9 cellular contexts compared by ENCODE assay signal in the genomic region with DNA sequence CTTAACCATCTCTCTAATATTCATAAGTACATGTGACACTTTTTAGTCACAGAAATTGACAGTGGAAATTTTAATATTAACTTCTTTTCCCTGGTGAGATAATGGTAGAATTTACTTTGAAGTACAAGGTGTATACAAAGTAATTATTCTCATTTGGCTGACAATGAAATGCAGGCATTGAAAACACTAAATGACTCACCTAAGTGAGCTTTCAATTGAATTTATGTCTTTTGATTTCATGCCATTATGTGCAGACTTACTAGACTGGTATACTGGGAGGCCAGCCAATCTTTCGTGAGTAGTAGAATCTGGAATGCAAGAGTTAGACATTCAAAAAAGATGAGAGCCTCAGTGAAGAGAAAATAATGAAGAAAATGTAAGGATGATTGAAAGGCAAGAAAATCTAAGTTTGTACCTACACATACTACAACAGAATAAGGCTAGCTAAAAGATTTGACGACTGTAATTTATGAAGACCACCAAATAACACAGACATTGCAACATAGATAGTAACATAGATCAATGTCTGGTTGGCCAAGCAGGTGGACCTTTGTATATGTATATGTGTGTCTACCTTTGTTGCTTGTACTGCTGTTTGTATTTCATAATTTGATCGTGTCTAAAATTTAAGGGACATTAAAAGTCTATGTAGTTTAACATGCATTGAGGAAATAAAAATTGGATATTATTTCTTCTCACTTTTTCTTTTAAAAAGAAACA.
DNase-seq lines count a peak whose midpoint lies in the region; ATAC-seq and TF ChIP-seq lines count a peak whose summit lies in the region.
"Had no signal": no experiment of that assay in that cellular context is flagged by ENCODE, and none has a peak within 500 bp of the region (broad histone marks: within the 10 kb centered on the region; RNA-seq: fewer than 3 reads in every experiment).

No MANE protein-coding gene starts in this region.

- H3K4me1 ChIP-seq in thoracic aorta (ENCODE audit: control insufficient read depth in 1 of 2, low read depth in 2 of 2): peaks cover 9 to 23% of the 10 kb centered on the region in 2 donors

- H3K9me3 ChIP-seq in thoracic aorta: no peaks in the 10 kb centered on the region

- no peaks in the 10 kb centered on the region for H3K9me3 Mint-ChIP-seq in HFFc6
- no peaks in the 10 kb centered on the region for H3K9me3 Mint-ChIP-seq in activated T-helper 2 cell treated with anti-CD3 and anti-CD28 coated beads, Interferon-gamma antibody, Interleukin-2, Interleukin-4, amounts not matched to agents 10 μg/mL and 5 μg/mL and 100 μg/mL, durations not matched to agents 14 hours and 24 hours and 36 hours

- peaks cover 53% of the 10 kb centered on the region for H3K36me3 Mint-ChIP-seq in HFFc6 (ENCODE audit: low read depth)
- H3K36me3 Mint-ChIP-seq in activated T-helper 2 cell treated with anti-CD3 and anti-CD28 coated beads, Interferon-gamma antibody, Interleukin-2, Interleukin-4, amounts not matched to agents 10 μg/mL and 5 μg/mL and 100 μg/mL, durations not matched to agents 14 hours and 24 hours and 36 hours (ENCODE audit: low read depth): peaks cover 46% of the 10 kb centered on the region

- H3K4me1 Mint-ChIP-seq in HFFc6 (ENCODE audit: low read depth): peaks cover 89% of the 10 kb centered on the region
- no peaks in the 10 kb centered on the region for H3K4me1 Mint-ChIP-seq in activated T-helper 2 cell treated with anti-CD3 and anti-CD28 coated beads, Interferon-gamma antibody, Interleukin-2, Interleukin-4, amounts not matched to agents 10 μg/mL and 5 μg/mL and 100 μg/mL, durations not matched to agents 14 hours and 24 hours and 36 hours (ENCODE audit: low read depth)

- no peak overlapping the region for H3K4me3 ChIP-seq in thoracic aorta

- intact Hi-C loops in activated T-helper 2 cell treated with anti-CD3 and anti-CD28 coated beads, Interferon-gamma antibody, Interleukin-2, Interleukin-4, amounts not matched to agents 10 μg/mL and 5 μg/mL and 100 μg/mL, durations not matched to agents 14 hours and 24 hours and 36 hours (cut with micrococcal nuclease): no loop called here

- no peak for TF ChIP-seq CTCF in HFFc6 (IDR thresholded peaks at IDR 0.05)
- TF ChIP-seq CTCF in thoracic aorta (IDR thresholded peaks at IDR 0.05): no peak

- peak overlapping the region; percentile 27 for H3K27ac Mint-ChIP-seq in HFFc6
- no peak overlapping the region for H3K27ac Mint-ChIP-seq in activated T-helper 2 cell treated with anti-CD3 and anti-CD28 coated beads, Interferon-gamma antibody, Interleukin-2, Interleukin-4, amounts not matched to agents 10 μg/mL and 5 μg/mL and 100 μg/mL, durations not matched to agents 14 hours and 24 hours and 36 hours

- H3K4me3 Mint-ChIP-seq in HFFc6: peak overlapping the region; percentile 18
- no peak overlapping the region for H3K4me3 Mint-ChIP-seq in activated T-helper 2 cell treated with anti-CD3 and anti-CD28 coated beads, Interferon-gamma antibody, Interleukin-2, Interleukin-4, amounts not matched to agents 10 μg/mL and 5 μg/mL and 100 μg/mL, durations not matched to agents 14 hours and 24 hours and 36 hours (ENCODE audit: low read depth)

- DNase-seq in HFFc6 (peak; percentile 96), RPMI7951 (ENCODE audit: low read depth) (peak; percentile 88), fibroblast of peridontal ligament (ENCODE audit: extremely low read depth) (peak; percentile 95), thoracic aorta (ENCODE audit: low spot score) (peak; percentile 65)
- DNase-seq in activated T-helper 2 cell treated with anti-CD3 and anti-CD28 coated beads, Interferon-gamma antibody, Interleukin-2, Interleukin-4, amounts not matched to agents 10 μg/mL and 5 μg/mL and 100 μg/mL, durations not matched to agents 14 hours and 24 hours and 36 hours (ENCODE audit: low spot score): no peak
- DNase-seq: left ventricle myocardium superior had no signal

- peaks cover 2% of the 10 kb centered on the region for H3K27me3 Mint-ChIP-seq in HFFc6 (ENCODE audit: insufficient read depth)
- H3K27me3 Mint-ChIP-seq in activated T-helper 2 cell treated with anti-CD3 and anti-CD28 coated beads, Interferon-gamma antibody, Interleukin-2, Interleukin-4, amounts not matched to agents 10 μg/mL and 5 μg/mL and 100 μg/mL, durations not matched to agents 14 hours and 24 hours and 36 hours (ENCODE audit: low read depth): no peaks in the 10 kb centered on the region

- no peaks in the 10 kb centered on the region for H3K36me3 ChIP-seq in thoracic aorta

- ATAC-seq in thoracic aorta (ENCODE audit: insufficient number of reproducible peaks, low FRiP score, low read depth) (no peak), HG03139 (IDR thresholded peaks at IDR 0.05; ENCODE audit: unreplicated experiment) (no peak), HG03520 (IDR thresholded peaks at IDR 0.05; ENCODE audit: unreplicated experiment) (no peak), GM18498 (IDR thresholded peaks at IDR 0.05; ENCODE audit: unreplicated experiment) (no peak)
- ATAC-seq: left ventricle myocardium superior had no signal

- H3K27ac ChIP-seq in thoracic aorta: peak overlapping the region in 1 of 2 donors; percentile 39

- H3K27me3 ChIP-seq in thoracic aorta (replicated peaks; ENCODE audit: insufficient read depth): no peaks in the 10 kb centered on the region
